ENCODE assay signal across 27 cellular contexts in the genomic region with DNA sequence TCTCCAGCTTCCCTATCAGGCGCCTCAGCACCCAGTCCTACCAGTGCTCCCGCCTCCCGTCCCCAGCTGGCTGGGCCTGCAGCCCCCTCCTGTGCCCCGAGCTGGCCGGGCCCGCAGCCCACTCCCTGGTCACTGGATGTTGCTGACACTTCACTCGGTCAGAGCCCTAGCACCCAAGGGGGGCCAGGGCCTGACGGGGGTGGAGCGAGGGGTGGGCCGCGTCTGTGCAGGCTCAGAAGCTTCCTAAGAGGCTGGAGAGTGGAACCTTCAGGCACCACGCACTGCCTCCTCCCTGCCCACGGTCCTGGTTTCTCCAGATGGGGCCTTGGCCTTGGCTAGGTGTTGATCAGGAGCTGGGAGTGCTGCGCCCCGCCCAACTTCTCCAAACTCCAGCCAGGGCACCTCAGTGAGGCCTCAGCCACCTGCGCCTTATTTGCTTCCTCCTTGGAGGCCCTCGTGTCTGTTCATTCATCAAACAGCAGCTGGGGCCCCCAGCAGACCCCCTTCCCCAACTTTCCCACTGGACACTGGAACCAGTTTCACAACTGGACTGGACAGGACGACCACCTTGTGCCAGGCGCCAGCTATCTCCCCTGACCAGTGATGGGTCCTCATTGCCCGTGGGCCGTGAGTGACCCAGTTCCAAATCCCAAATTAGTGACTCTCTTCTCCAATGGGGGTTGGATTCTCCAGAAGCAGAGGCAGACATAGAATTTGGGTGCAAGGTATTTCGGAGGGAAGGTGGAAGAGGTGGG. TPM values are rescaled to one million over a fixed set of nuclear protein-coding genes. Genes with fewer than 3 reads are reported as not detected.
DNase-seq lines count a peak whose midpoint lies in the region; ATAC-seq, FAIRE-seq and TF ChIP-seq lines count a peak whose summit lies in the region.
"Had no signal": no experiment of that assay in that cellular context is flagged by ENCODE, and none has a peak within 500 bp of the region (broad histone marks: within the 10 kb centered on the region; RNA-seq: fewer than 3 reads in every experiment).

No MANE protein-coding gene starts in this region.

- no peaks in the 10 kb centered on the region for H3K27me3 ChIP-seq in pancreas
- H3K27me3 ChIP-seq: BLaER1 treated with 17β-estradiol and CSF1 and Interleukin-3, amounts not matched to agents 10 nM and 100 nM; brain microvascular endothelial cell; tibial artery had no signal

- H3K36me3 Mint-ChIP-seq in activated T-helper 2 cell treated with anti-CD3 and anti-CD28 coated beads, Interferon-gamma antibody, Interleukin-2, Interleukin-4, amounts not matched to agents 10 μg/mL and 5 μg/mL and 100 μg/mL, durations not matched to agents 14 hours and 24 hours and 36 hours (ENCODE audit: low read depth), result no peaks in the 10 kb centered on the region
- H3K36me3 Mint-ChIP-seq: activated CD8-positive, alpha-beta memory T cell treated with anti-CD3 and anti-CD28 coated beads, Interleukin-2, amount 10 ng/mL, durations not matched to agents 7 days and 5 days; activated naive CD8-positive, alpha-beta T cell had no signal

- peak overlapping the region; percentile 36 for H3K27ac Mint-ChIP-seq in activated T-helper 2 cell treated with anti-CD3 and anti-CD28 coated beads, Interferon-gamma antibody, Interleukin-2, Interleukin-4, amounts not matched to agents 10 μg/mL and 5 μg/mL and 100 μg/mL, durations not matched to agents 14 hours and 24 hours and 36 hours
- H3K27ac Mint-ChIP-seq: activated CD4-positive, alpha-beta T cell treated with anti-CD3 and anti-CD28 coated beads for 36 hours; activated CD8-positive, alpha-beta memory T cell treated with anti-CD3 and anti-CD28 coated beads, Interleukin-2, amount 10 ng/mL, durations not matched to agents 7 days and 5 days; activated naive CD8-positive, alpha-beta T cell had no signal

- intact Hi-C loops in activated T-helper 2 cell treated with anti-CD3 and anti-CD28 coated beads, Interferon-gamma antibody, Interleukin-2, Interleukin-4, amounts not matched to agents 10 μg/mL and 5 μg/mL and 100 μg/mL, durations not matched to agents 14 hours and 24 hours and 36 hours (cut with micrococcal nuclease), result no loop called here
- intact Hi-C loops in pancreas (cut with DNase I), result no loop called here

- 87 to 93% methylated on average over 22 of the region's 22 CpGs for WGBS in pancreas, 2 donors

- H3K27ac ChIP-seq in pancreas, result no peak overlapping the region
- H3K27ac ChIP-seq: brain microvascular endothelial cell, SK-N-MC, skin epidermis, tibial artery had no signal

- H3K9me3 ChIP-seq in pancreas, result no peaks in the 10 kb centered on the region
- H3K9me3 ChIP-seq: BLaER1 treated with 17β-estradiol and CSF1 and Interleukin-3, amounts not matched to agents 10 nM and 100 nM; tibial artery had no signal

- H3K4me3 Mint-ChIP-seq in activated T-helper 2 cell treated with anti-CD3 and anti-CD28 coated beads, Interferon-gamma antibody, Interleukin-2, Interleukin-4, amounts not matched to agents 10 μg/mL and 5 μg/mL and 100 μg/mL, durations not matched to agents 14 hours and 24 hours and 36 hours (ENCODE audit: low read depth), result no peak overlapping the region
- H3K4me3 Mint-ChIP-seq: activated CD4-positive, alpha-beta T cell treated with anti-CD3 and anti-CD28 coated beads for 36 hours; activated CD8-positive, alpha-beta memory T cell treated with anti-CD3 and anti-CD28 coated beads, Interleukin-2, amount 10 ng/mL, durations not matched to agents 7 days and 5 days; activated naive CD8-positive, alpha-beta T cell had no signal

- peaks cover 3% of the 10 kb centered on the region for H3K4me1 Mint-ChIP-seq in activated T-helper 2 cell treated with anti-CD3 and anti-CD28 coated beads, Interferon-gamma antibody, Interleukin-2, Interleukin-4, amounts not matched to agents 10 μg/mL and 5 μg/mL and 100 μg/mL, durations not matched to agents 14 hours and 24 hours and 36 hours (ENCODE audit: low read depth)
- H3K4me1 Mint-ChIP-seq: activated CD4-positive, alpha-beta T cell treated with anti-CD3 and anti-CD28 coated beads for 36 hours had no signal

- no peaks in the 10 kb centered on the region for H3K27me3 Mint-ChIP-seq in activated T-helper 2 cell treated with anti-CD3 and anti-CD28 coated beads, Interferon-gamma antibody, Interleukin-2, Interleukin-4, amounts not matched to agents 10 μg/mL and 5 μg/mL and 100 μg/mL, durations not matched to agents 14 hours and 24 hours and 36 hours (ENCODE audit: low read depth)
- H3K27me3 Mint-ChIP-seq: activated CD4-positive, alpha-beta T cell treated with anti-CD3 and anti-CD28 coated beads for 36 hours; activated CD8-positive, alpha-beta memory T cell treated with anti-CD3 and anti-CD28 coated beads, Interleukin-2, amount 10 ng/mL, durations not matched to agents 7 days and 5 days; activated naive CD8-positive, alpha-beta T cell had no signal

- H3K36me3 ChIP-seq in pancreas, result no peaks in the 10 kb centered on the region
- H3K36me3 ChIP-seq: brain microvascular endothelial cell had no signal

- H3K9me3 Mint-ChIP-seq in activated T-helper 2 cell treated with anti-CD3 and anti-CD28 coated beads, Interferon-gamma antibody, Interleukin-2, Interleukin-4, amounts not matched to agents 10 μg/mL and 5 μg/mL and 100 μg/mL, durations not matched to agents 14 hours and 24 hours and 36 hours, result no peaks in the 10 kb centered on the region

- H3K4me1 ChIP-seq in pancreas, result no peaks in the 10 kb centered on the region

- TF ChIP-seq CTCF in pancreas (IDR thresholded peaks at IDR 0.05), result no peak

- FAIRE-seq in pancreas (lab: Jason Lieb, UNC), result no peak
- FAIRE-seq: A204.1, frontal cortex, GM12878 had no signal

- no peak for ATAC-seq in pancreas
- ATAC-seq in HG03280 (IDR thresholded peaks at IDR 0.05; ENCODE audit: unreplicated experiment), result no peak
- ATAC-seq: activated CD4-positive, alpha-beta T cell treated with anti-CD3 and anti-CD28 coated beads for 36 hours; activated CD8-positive, alpha-beta memory T cell treated with anti-CD3 and anti-CD28 coated beads, Interleukin-2, amount 10 ng/mL, durations not matched to agents 7 days and 5 days had no signal

- DNase-seq in activated T-cell treated with anti-CD3 and anti-CD28 coated beads, Interleukin-2, amount 50 U/mL, for 1 hour, result peak; percentile 11
- no peak for DNase-seq in activated T-cell treated with anti-CD3 and anti-CD28 coated beads, Interleukin-2, amount 50 U/mL, for 48 hours
- no peak for DNase-seq in activated T-helper 2 cell treated with anti-CD3 and anti-CD28 coated beads, Interferon-gamma antibody, Interleukin-2, Interleukin-4, amounts not matched to agents 10 μg/mL and 5 μg/mL and 100 μg/mL, durations not matched to agents 14 hours and 24 hours and 36 hours (ENCODE audit: low spot score)
- peak in 4 of 6 donors; percentile 12 to 50 (median 36) for DNase-seq in pancreas
- no peak for DNase-seq in UCSD-AML1 (lab: John Stamatoyannopoulos, UW; ENCODE audit: unreplicated experiment)
- DNase-seq: activated CD4-positive, alpha-beta T cell treated with anti-CD3 and anti-CD28 coated beads for 36 hours; activated CD8-positive, alpha-beta memory T cell treated with anti-CD3 and anti-CD28 coated beads, Interleukin-2, amount 10 ng/mL, durations not matched to agents 7 days and 5 days; brain microvascular endothelial cell; dermis blood vessel endothelial cell; DMS 273 treated with DMSO at 0.1 percent for 48 hours; GDM1; NCI-H1436; NCI-H2171; NCI-H748 treated with DMSO at 0.1 percent for 48 hours; occipital lobe; PC-3; T1000 had no signal

- H3K4me3 ChIP-seq in pancreas, result no peak overlapping the region
- H3K4me3 ChIP-seq: BLaER1 treated with 17β-estradiol and CSF1 and Interleukin-3, amounts not matched to agents 10 nM and 100 nM; GM12878; SK-N-MC; skin epidermis; tibial artery had no signal

RNA-seq across cellular contexts. Expression of a gene that starts 16.7 kb away (rescaled TPM):
- total RNA-seq in activated T-helper 2 cell treated with anti-CD3 and anti-CD28 coated beads, Interferon-gamma antibody, Interleukin-2, Interleukin-4, amounts not matched to agents 10 μg/mL and 5 μg/mL and 100 μg/mL, durations not matched to agents 14 hours and 24 hours and 36 hours, result 49.6 and 51.1 TPM in 2 replicates
- 10 to 100 TPM in 3 of 6 donors, 1 to 10 TPM in 3; 8.6 to 19.0 (median 10.9) TPM for total RNA-seq in pancreas
- polyA plus RNA-seq in pancreas, result 10 to 100 TPM; 47.0 to 49.3 TPM

RNA-seq across cellular contexts. Expression of a gene that starts 22.0 kb away (rescaled TPM):
- total RNA-seq in activated T-helper 2 cell treated with anti-CD3 and anti-CD28 coated beads, Interferon-gamma antibody, Interleukin-2, Interleukin-4, amounts not matched to agents 10 μg/mL and 5 μg/mL and 100 μg/mL, durations not matched to agents 14 hours and 24 hours and 36 hours, result 24.9 and 27.4 TPM in 2 replicates
- total RNA-seq in pancreas, result 1 to 10 TPM in 2 of 6 donors, under 1 TPM in 4; 0.35 to 1.4 (median 0.84) TPM
- polyA plus RNA-seq in pancreas, result 1 to 10 TPM; 4.1 to 4.6 TPM
- total RNA-seq: epithelial cell of proximal tubule had no signal

RNA-seq across cellular contexts. Expression of a gene that starts 35.0 kb away (rescaled TPM):
- 67.3 and 71.3 TPM in 2 replicates for total RNA-seq in activated T-helper 2 cell treated with anti-CD3 and anti-CD28 coated beads, Interferon-gamma antibody, Interleukin-2, Interleukin-4, amounts not matched to agents 10 μg/mL and 5 μg/mL and 100 μg/mL, durations not matched to agents 14 hours and 24 hours and 36 hours
- 10 to 100 TPM; 37.1 to 48.5 (median 39.6) TPM for total RNA-seq in pancreas
- 100 to 1,000 TPM in 1 of 2 donors, 10 to 100 TPM in 1; 80.3 to 195 TPM for polyA plus RNA-seq in pancreas

RNA-seq across cellular contexts. Expression of a gene that starts 43.1 kb away (rescaled TPM):
- 4.8 and 6.5 TPM in 2 replicates for total RNA-seq in activated T-helper 2 cell treated with anti-CD3 and anti-CD28 coated beads, Interferon-gamma antibody, Interleukin-2, Interleukin-4, amounts not matched to agents 10 μg/mL and 5 μg/mL and 100 μg/mL, durations not matched to agents 14 hours and 24 hours and 36 hours
- 1 to 10 TPM; 1.6 to 3.5 (median 2.4) TPM for total RNA-seq in pancreas
- polyA plus RNA-seq in pancreas, result 1 to 10 TPM; 2.6 to 5.0 TPM

RNA-seq across cellular contexts. Expression of a gene that starts 45.5 kb away (rescaled TPM):
- 23.7 and 25.1 TPM in 2 replicates for total RNA-seq in activated T-helper 2 cell treated with anti-CD3 and anti-CD28 coated beads, Interferon-gamma antibody, Interleukin-2, Interleukin-4, amounts not matched to agents 10 μg/mL and 5 μg/mL and 100 μg/mL, durations not matched to agents 14 hours and 24 hours and 36 hours
- total RNA-seq in pancreas, result 10 to 100 TPM in 4 of 6 donors, 1 to 10 TPM in 2; 6.9 to 11.8 (median 10.3) TPM
- polyA plus RNA-seq in pancreas, result 10 to 100 TPM; 11.3 to 20.1 TPM

Comparison
In these comparisons a context has a peak if more than half of its experiments do, and no peak if none do; other contexts are left out.
1. DNase-seq: peak in activated T-cell treated with anti-CD3 and anti-CD28 coated beads, Interleukin-2, amount 50 U/mL, for 1 hour (single experiment) and pancreas (4 of 6); none in activated T-cell treated with anti-CD3 and anti-CD28 coated beads, Interleukin-2, amount 50 U/mL, for 48 hours (0 of 2), activated T-helper 2 cell treated with anti-CD3 and anti-CD28 coated beads, Interferon-gamma antibody, Interleukin-2, Interleukin-4, amounts not matched to agents 10 μg/mL and 5 μg/mL and 100 μg/mL, durations not matched to agents 14 hours and 24 hours and 36 hours (single experiment) and UCSD-AML1 (single experiment).
2. RNA of a gene that starts 22.0 kb away (total RNA-seq): 24.9 to 27.4 TPM in activated T-helper 2 cell treated with anti-CD3 and anti-CD28 coated beads, Interferon-gamma antibody, Interleukin-2, Interleukin-4, amounts not matched to agents 10 μg/mL and 5 μg/mL and 100 μg/mL, durations not matched to agents 14 hours and 24 hours and 36 hours; 0.35 to 1.4 TPM in pancreas; every median in the first group is over 10 times any median in the second.